ENCODE assay signal across 9 cellular contexts in the genomic region with DNA sequence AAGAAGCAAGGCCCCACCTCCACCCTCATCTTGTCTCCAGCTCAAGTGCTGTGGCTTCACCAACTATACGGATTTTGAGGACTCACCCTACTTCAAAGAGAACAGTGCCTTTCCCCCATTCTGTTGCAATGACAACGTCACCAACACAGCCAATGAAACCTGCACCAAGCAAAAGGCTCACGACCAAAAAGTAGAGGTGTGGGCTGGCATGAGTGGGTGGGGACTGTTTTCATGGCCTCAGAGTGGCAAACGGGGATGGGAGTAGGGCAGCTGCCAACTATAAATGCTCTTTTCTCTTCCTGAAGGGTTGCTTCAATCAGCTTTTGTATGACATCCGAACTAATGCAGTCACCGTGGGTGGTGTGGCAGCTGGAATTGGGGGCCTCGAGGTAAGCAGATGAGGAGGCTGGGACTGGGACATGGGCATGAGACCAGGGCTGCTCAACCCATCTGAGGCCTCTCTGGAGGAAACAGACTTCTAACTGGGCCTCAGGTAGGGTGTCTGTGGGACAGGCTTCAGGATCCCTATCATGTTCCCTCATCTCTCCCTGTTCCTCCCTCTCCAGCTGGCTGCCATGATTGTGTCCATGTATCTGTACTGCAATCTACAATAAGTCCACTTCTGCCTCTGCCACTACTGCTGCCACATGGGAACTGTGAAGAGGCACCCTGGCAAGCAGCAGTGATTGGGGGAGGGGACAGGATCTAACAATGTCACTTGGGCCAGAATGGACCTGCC. TPM values are rescaled to one million over a fixed set of nuclear protein-coding genes. Genes with fewer than 3 reads are reported as not detected.
A peak's percentile ranks its signal among the peaks of the same experiment; 100 is the strongest.
DNase-seq lines count a peak whose midpoint lies in the region; ATAC-seq and TF ChIP-seq lines count a peak whose summit lies in the region.
"Had no signal": no experiment of that assay in that cellular context is flagged by ENCODE, and none has a peak within 500 bp of the region (broad histone marks: within the 10 kb centered on the region; RNA-seq: fewer than 3 reads in every experiment).

No MANE protein-coding gene starts in this region.

- 77 to 84% methylated on average over 7 of the region's 7 CpGs for WGBS in testis, 2 donors

- intact Hi-C loops in testis (cut with DNase I; ENCODE audit: low total_unique reads) = no loop called here

- H3K9me3 Mint-ChIP-seq in T-helper 2 cell treated with Interferon-gamma antibody and Interleukin-4, amounts not matched to agents 5 μg/mL and 100 μg/mL, for 36 hours = no peaks in the 10 kb centered on the region
- H3K9me3 Mint-ChIP-seq in activated naive CD8-positive, alpha-beta T cell treated with anti-CD3 and anti-CD28 coated beads, Interleukin-2, amount 50 U/mL, for 24 hours = no peaks in the 10 kb centered on the region
- H3K9me3 Mint-ChIP-seq: endodermal cell had no signal

- no peaks in the 10 kb centered on the region for H3K9me3 ChIP-seq in testis

- H3K27ac ChIP-seq in testis = no peak overlapping the region

- peaks cover 5% of the 10 kb centered on the region for H3K36me3 Mint-ChIP-seq in T-helper 2 cell treated with Interferon-gamma antibody and Interleukin-4, amounts not matched to agents 5 μg/mL and 100 μg/mL, for 36 hours (ENCODE audit: low read depth)
- peaks cover 8% of the 10 kb centered on the region for H3K36me3 Mint-ChIP-seq in activated naive CD8-positive, alpha-beta T cell treated with anti-CD3 and anti-CD28 coated beads, Interleukin-2, amount 50 U/mL, for 24 hours (ENCODE audit: low read depth)

- no peaks in the 10 kb centered on the region for H3K27me3 ChIP-seq in testis

- peak; percentile 87 for ATAC-seq in activated naive CD8-positive, alpha-beta T cell treated with anti-CD3 and anti-CD28 coated beads, Interleukin-2, amount 50 U/mL, for 24 hours

- no peaks in the 10 kb centered on the region for H3K4me1 Mint-ChIP-seq in T-helper 2 cell treated with Interferon-gamma antibody and Interleukin-4, amounts not matched to agents 5 μg/mL and 100 μg/mL, for 36 hours (ENCODE audit: low read depth)
- H3K4me1 Mint-ChIP-seq in activated naive CD8-positive, alpha-beta T cell treated with anti-CD3 and anti-CD28 coated beads, Interleukin-2, amount 50 U/mL, for 24 hours = peaks cover 24% of the 10 kb centered on the region

- H3K27me3 Mint-ChIP-seq in T-helper 2 cell treated with Interferon-gamma antibody and Interleukin-4, amounts not matched to agents 5 μg/mL and 100 μg/mL, for 36 hours (ENCODE audit: low read depth) = no peaks in the 10 kb centered on the region
- H3K27me3 Mint-ChIP-seq in activated naive CD8-positive, alpha-beta T cell treated with anti-CD3 and anti-CD28 coated beads, Interleukin-2, amount 50 U/mL, for 24 hours = no peaks in the 10 kb centered on the region

- no peak for TF ChIP-seq CTCF in testis (IDR thresholded peaks at IDR 0.05)

- H3K4me3 ChIP-seq in testis = no peak overlapping the region

- peaks cover 15% of the 10 kb centered on the region for H3K4me1 ChIP-seq in testis

- H3K4me3 Mint-ChIP-seq in T-helper 2 cell treated with Interferon-gamma antibody and Interleukin-4, amounts not matched to agents 5 μg/mL and 100 μg/mL, for 36 hours = no peak overlapping the region
- peak overlapping the region; percentile 46 for H3K4me3 Mint-ChIP-seq in activated naive CD8-positive, alpha-beta T cell treated with anti-CD3 and anti-CD28 coated beads, Interleukin-2, amount 50 U/mL, for 24 hours
- H3K4me3 Mint-ChIP-seq: endodermal cell had no signal

- peak overlapping the region; percentile 58 for H3K27ac Mint-ChIP-seq in T-helper 2 cell treated with Interferon-gamma antibody and Interleukin-4, amounts not matched to agents 5 μg/mL and 100 μg/mL, for 36 hours
- peak overlapping the region; percentile 88 for H3K27ac Mint-ChIP-seq in activated naive CD8-positive, alpha-beta T cell treated with anti-CD3 and anti-CD28 coated beads, Interleukin-2, amount 50 U/mL, for 24 hours
- H3K27ac Mint-ChIP-seq: endodermal cell had no signal

- H3K36me3 ChIP-seq in testis (ENCODE audit: low read depth, missing control alignments) = no peaks in the 10 kb centered on the region

- TF ChIP-seq POLR2A in testis (IDR thresholded peaks at IDR 0.05) = no peak

- peak; percentile 67 for DNase-seq in T-helper 2 cell treated with Interferon-gamma antibody and Interleukin-4, amounts not matched to agents 5 μg/mL and 100 μg/mL, for 36 hours (ENCODE audit: low spot score)
- peak; percentile 70 for DNase-seq in activated naive CD8-positive, alpha-beta T cell treated with anti-CD3 and anti-CD28 coated beads, Interleukin-2, amount 50 U/mL, for 24 hours
- DNase-seq in stimulated activated CD4-positive, alpha-beta T cell treated with anti-CD3 and anti-CD28 coated beads, Interleukin-2, amount 100 ng/mL, for 4 hours (ENCODE audit: low read depth) = peak; percentile 60
- DNase-seq in NCI-H1436 treated with DMSO at 0.1 percent for 48 hours (lab: John Stamatoyannopoulos, UW) (no peak), NCI-H1092 treated with DMSO at 0.1 percent for 48 hours (lab: John Stamatoyannopoulos, UW) (no peak), testis (no peak)
- DNase-seq: endodermal cell had no signal

RNA-seq across cellular contexts. Expression of gene P3R3URF, which starts 8.8 kb away (rescaled TPM):
- 10 to 100 TPM; 35.0 to 69.1 TPM for total RNA-seq in testis
- polyA plus RNA-seq in testis (ENCODE audit: insufficient read depth, low read depth, low replicate concordance) = 123 TPM
- total RNA-seq: endodermal cell, G401, lung microvascular endothelial cell had no signal

RNA-seq across cellular contexts. Expression of gene TSPAN1, which starts 10.2 kb away (rescaled TPM):
- total RNA-seq in testis = 10 to 100 TPM; 14.6 to 34.7 TPM
- polyA plus RNA-seq in testis (ENCODE audit: insufficient read depth, low read depth, low replicate concordance) = 55.0 TPM
- total RNA-seq: endodermal cell, lung microvascular endothelial cell had no signal

RNA-seq across cellular contexts. Expression of gene POMGNT1, which starts 13.1 kb away (rescaled TPM):
- 100 to 1,000 TPM; 112 to 133 TPM for total RNA-seq in testis
- 84.9 TPM for polyA plus RNA-seq in testis (ENCODE audit: insufficient read depth, low read depth, low replicate concordance)

RNA-seq across cellular contexts. Expression of gene LURAP1, which starts 18.0 kb away (rescaled TPM):
- 10 to 100 TPM in 1 of 2 donors, 1 to 10 TPM in 1; 7.1 to 15.6 TPM for total RNA-seq in testis
- polyA plus RNA-seq in testis (ENCODE audit: insufficient read depth, low read depth, low replicate concordance) = 22.3 TPM

RNA-seq across cellular contexts. Expression of gene PIK3R3, which starts 52.7 kb away (rescaled TPM):
- 10 to 100 TPM; 40.8 to 46.1 TPM for total RNA-seq in testis
- polyA plus RNA-seq in testis (ENCODE audit: insufficient read depth, low read depth, low replicate concordance) = 56.8 TPM

Comparison
In these comparisons a context has a peak if more than half of its experiments do, and no peak if none do; other contexts are left out.
1. DNase-seq: peak in T-helper 2 cell treated with Interferon-gamma antibody and Interleukin-4, amounts not matched to agents 5 μg/mL and 100 μg/mL, for 36 hours (single experiment), activated naive CD8-positive, alpha-beta T cell treated with anti-CD3 and anti-CD28 coated beads, Interleukin-2, amount 50 U/mL, for 24 hours (single experiment) and stimulated activated CD4-positive, alpha-beta T cell treated with anti-CD3 and anti-CD28 coated beads, Interleukin-2, amount 100 ng/mL, for 4 hours (single experiment); none in NCI-H1436 treated with DMSO at 0.1 percent for 48 hours (single experiment), NCI-H1092 treated with DMSO at 0.1 percent for 48 hours (single experiment) and testis (single experiment).